19 cellular contexts compared by ENCODE assay signal in genomic region chr3:111769965-111770364, GRCh38.
DNase-seq lines count a peak whose midpoint lies in the region; ATAC-seq and TF ChIP-seq lines count a peak whose summit lies in the region.
"Had no signal": no experiment of that assay in that cellular context is flagged by ENCODE, and none has a peak within 500 bp of the region (broad histone marks: within the 10 kb centered on the region; RNA-seq: fewer than 3 reads in every experiment).

No MANE protein-coding gene starts in this region.

- POLR2A ChIA-PET in IMR-90 (lab: Charles Lee; ENCODE audit: unreplicated experiment) = no interaction called here

- H4K8ac ChIP-seq in IMR-90 (ENCODE audit: low read depth in 2 of 2, low read length in 2 of 2) = no peak overlapping the region

- no peak overlapping the region for H3K18ac ChIP-seq in IMR-90 (ENCODE audit: low read depth, low read length)

- H4K20me1 ChIP-seq in IMR-90 (ENCODE audit: insufficient read depth, low read length) = no peaks in the 10 kb centered on the region
- H4K20me1 ChIP-seq in hepatocyte (ENCODE audit: insufficient read depth, poor library complexity, severe bottlenecking) = no peaks in the 10 kb centered on the region

- no peak overlapping the region for H2BK20ac ChIP-seq in IMR-90 (ENCODE audit: low read depth, low read length)

- H2BK15ac ChIP-seq in IMR-90 (ENCODE audit: low read depth, low read length) = no peak overlapping the region

- TF ChIP-seq RAD21 in IMR-90 (IDR thresholded peaks at IDR 0.05; ENCODE audit: low read length) = no peak

- H3K79me2 ChIP-seq in hepatocyte = peaks cover 5% of the 10 kb centered on the region

- H3K79me1 ChIP-seq in IMR-90 (ENCODE audit: low read depth in 1 of 2, low read length in 2 of 2) = no peaks in the 10 kb centered on the region

- H3K27ac Mint-ChIP-seq in stimulated activated effector memory CD8-positive, alpha-beta T cell treated with anti-CD3 and anti-CD28 coated beads, Interleukin-12 subunit alpha, Interleukin-12 subunit beta, amount 100 ng/mL, for 72 hours = no peak overlapping the region
- H3K27ac Mint-ChIP-seq in activated T-cell treated with anti-CD3 and anti-CD28 coated beads, Interleukin-2, amount 50 U/mL, for 72 hours = no peak overlapping the region

- H3K36me3 ChIP-seq in IMR-90 (ENCODE audit: control insufficient read depth, insufficient read depth, low read length) (no peaks in the 10 kb centered on the region), WERI-Rb-1 (no peaks in the 10 kb centered on the region), hepatocyte (replicated peaks; ENCODE audit: insufficient read depth, low read depth) (no peaks in the 10 kb centered on the region), psoas muscle (ENCODE audit: insufficient read depth in 1 of 2, low read depth in 1 of 2) (no peaks in the 10 kb centered on the region)
- H3K36me3 ChIP-seq: SJCRH30 had no signal

- no peak overlapping the region for H3K4me3 Mint-ChIP-seq in stimulated activated effector memory CD8-positive, alpha-beta T cell treated with anti-CD3 and anti-CD28 coated beads, Interleukin-12 subunit alpha, Interleukin-12 subunit beta, amount 100 ng/mL, for 72 hours
- no peak overlapping the region for H3K4me3 Mint-ChIP-seq in activated T-cell treated with anti-CD3 and anti-CD28 coated beads, Interleukin-2, amount 50 U/mL, for 72 hours

- H2BK5ac ChIP-seq in IMR-90 (ENCODE audit: low read depth, low read length, poor library complexity, severe bottlenecking) = no peak overlapping the region

- H3K9me3 Mint-ChIP-seq in stimulated activated effector memory CD8-positive, alpha-beta T cell treated with anti-CD3 and anti-CD28 coated beads, Interleukin-12 subunit alpha, Interleukin-12 subunit beta, amount 100 ng/mL, for 72 hours = no peaks in the 10 kb centered on the region
- no peaks in the 10 kb centered on the region for H3K9me3 Mint-ChIP-seq in activated T-cell treated with anti-CD3 and anti-CD28 coated beads, Interleukin-2, amount 50 U/mL, for 72 hours

- H3K56ac ChIP-seq in IMR-90 (ENCODE audit: extremely low read depth, insufficient read depth, low read length) = no peak overlapping the region

- H3K27me3 Mint-ChIP-seq in activated T-cell treated with anti-CD3 and anti-CD28 coated beads, Interleukin-2, amount 50 U/mL, for 72 hours (ENCODE audit: low read depth) = no peaks in the 10 kb centered on the region

- no CpG with 5 or more reads among the region's 2 CpGs for WGBS in IMR-90 (ENCODE audit: extremely low coverage in 2 of 2, insufficient read length in 1 of 2), 2 experiments
- 81% methylated on average over 2 of the region's 2 CpGs for WGBS in hepatocyte (ENCODE audit: low lambda C conversion rate, missing lambda C conversion rate)
- WGBS in psoas muscle, 3 donors = 74 to 80% (median 76%) methylated on average over 2 of the region's 2 CpGs

- no peaks in the 10 kb centered on the region for H3K9me3 ChIP-seq in IMR-90 (ENCODE audit: control insufficient read depth, insufficient read depth, low read length)
- no peaks in the 10 kb centered on the region for H3K9me3 ChIP-seq in WERI-Rb-1 (ENCODE audit: severe bottlenecking)
- H3K9me3 ChIP-seq in hepatocyte (ENCODE audit: low read depth) = no peaks in the 10 kb centered on the region
- no peaks in the 10 kb centered on the region for H3K9me3 ChIP-seq in psoas muscle

- no peak overlapping the region for H2AK5ac ChIP-seq in IMR-90 (ENCODE audit: low read depth, low read length)

- 0 out of 2 replicates have a peak, but pooled peaks cover 2% of the 10 kb centered on the region for H3K9me1 ChIP-seq in IMR-90 (ENCODE audit: insufficient read depth, low read length)

- CTCF ChIA-PET in IMR-90 (lab: Yijun Ruan, JAX) = no interaction called here

- dilution Hi-C loops in IMR-90 (cut with HindIII; ENCODE audit: low sequenced_read_pairs, unreplicated experiment) = no loop called here

- in situ Hi-C loops in IMR-90 (cut with MboI; ENCODE audit: low sequenced_read_pairs) = no loop called here

- DNase-seq in IMR-90 (no peak), WERI-Rb-1 (no peak), hepatocyte (ENCODE audit: low spot score) (no peak), psoas muscle (no peak), HCEC 1CT (no peak)
- no peak for DNase-seq in stimulated activated effector memory CD8-positive, alpha-beta T cell treated with anti-CD3 and anti-CD28 coated beads, Interleukin-12 subunit alpha, Interleukin-12 subunit beta, amount 100 ng/mL, for 72 hours (ENCODE audit: low spot score in 2 of 2)
- no peak for DNase-seq in activated T-cell treated with anti-CD3 and anti-CD28 coated beads, Interleukin-2, amount 50 U/mL, for 72 hours
- DNase-seq: AML-193, DMS79, NCI-H1436, NCI-H2029, NCI-H2171, NCI-H446, NCI-H69, PC-3, RPMI8226, SJCRH30 had no signal

- H3K4me1 ChIP-seq in IMR-90 (ENCODE audit: control insufficient read depth, insufficient read depth, low read length) (peaks cover 7% of the 10 kb centered on the region), hepatocyte (ENCODE audit: insufficient read depth) (peaks cover 10% of the 10 kb centered on the region), psoas muscle (no peaks in the 10 kb centered on the region)

- H3K27ac ChIP-seq in IMR-90 (ENCODE audit: insufficient read depth, low read length) (no peak overlapping the region), WERI-Rb-1 (peak overlapping the region; percentile 15; the same call in 1 of the 2 replicates), hepatocyte (peak overlapping the region; percentile 27), psoas muscle (peak overlapping the region; percentile 11)
- H3K27ac ChIP-seq: C4-2B, SJCRH30 had no signal

- H3K27me3 ChIP-seq in IMR-90 (ENCODE audit: control insufficient read depth, insufficient read depth, low read length) = peaks cover 3% of the 10 kb centered on the region; the same call in 1 of the 2 replicates
- no peaks in the 10 kb centered on the region for H3K27me3 ChIP-seq in WERI-Rb-1 (ENCODE audit: insufficient read depth, low read depth, severe bottlenecking)
- no peaks in the 10 kb centered on the region for H3K27me3 ChIP-seq in hepatocyte
- H3K27me3 ChIP-seq in psoas muscle (ENCODE audit: insufficient read depth in 3 of 3, low read length in 2 of 3) = no peaks in the 10 kb centered on the region
- H3K27me3 ChIP-seq: SJCRH30 had no signal

- no peak overlapping the region for H3K14ac ChIP-seq in IMR-90 (replicated peaks; ENCODE audit: low read depth, low read length)

- TF ChIP-seq CTCF in IMR-90 (conservative IDR thresholded peaks at IDR 0.05; ENCODE audit: low read depth, low read length) (no peak), WERI-Rb-1 (IDR thresholded peaks at IDR 0.05; ENCODE audit: low read depth, low read length) (no peak), hepatocyte (IDR thresholded peaks at IDR 0.05; ENCODE audit: poor library complexity) (no peak), psoas muscle (IDR thresholded peaks at IDR 0.05) (no peak)

- H3K4me2 ChIP-seq in IMR-90 (ENCODE audit: low read depth, low read length) = no peak overlapping the region
- H3K4me2 ChIP-seq in hepatocyte = no peak overlapping the region

- ATAC-seq in IMR-90 (ENCODE audit: low read depth) (no peak), psoas muscle (no peak), HG02884 (IDR thresholded peaks at IDR 0.05; ENCODE audit: unreplicated experiment) (no peak)
- ATAC-seq in stimulated activated effector memory CD8-positive, alpha-beta T cell treated with anti-CD3 and anti-CD28 coated beads, Interleukin-12 subunit alpha, Interleukin-12 subunit beta, amount 100 ng/mL, for 72 hours = no peak
- no peak for ATAC-seq in activated T-cell treated with anti-CD3 and anti-CD28 coated beads, Interleukin-2, amount 50 U/mL, for 72 hours (replicated peaks in 1 of 2)
- ATAC-seq: PC-3 had no signal

- intact Hi-C loops in IMR-90 (cut with micrococcal nuclease) = no loop called here
- intact Hi-C loops in psoas muscle (cut with DNase I) = no loop called here

- H4K91ac ChIP-seq in IMR-90 (ENCODE audit: insufficient read depth, low read depth, low read length) = no peak overlapping the region

- no peak overlapping the region for H2BK120ac ChIP-seq in IMR-90 (ENCODE audit: low read depth, low read length)

- H3K36me3 Mint-ChIP-seq in stimulated activated effector memory CD8-positive, alpha-beta T cell treated with anti-CD3 and anti-CD28 coated beads, Interleukin-12 subunit alpha, Interleukin-12 subunit beta, amount 100 ng/mL, for 72 hours = no peaks in the 10 kb centered on the region
- no peaks in the 10 kb centered on the region for H3K36me3 Mint-ChIP-seq in activated T-cell treated with anti-CD3 and anti-CD28 coated beads, Interleukin-2, amount 50 U/mL, for 72 hours (ENCODE audit: insufficient read depth in 2 of 2)

- no peak overlapping the region for H2AFZ ChIP-seq in IMR-90 (replicated peaks; ENCODE audit: low read length, poor library complexity)
- no peak overlapping the region for H2AFZ ChIP-seq in hepatocyte

- no peaks in the 10 kb centered on the region for H3K4me1 Mint-ChIP-seq in stimulated activated effector memory CD8-positive, alpha-beta T cell treated with anti-CD3 and anti-CD28 coated beads, Interleukin-12 subunit alpha, Interleukin-12 subunit beta, amount 100 ng/mL, for 72 hours
- H3K4me1 Mint-ChIP-seq in activated T-cell treated with anti-CD3 and anti-CD28 coated beads, Interleukin-2, amount 50 U/mL, for 72 hours (ENCODE audit: low read depth) = no peaks in the 10 kb centered on the region

- H3K9ac ChIP-seq in IMR-90 (ENCODE audit: low read depth, low read length) = no peak overlapping the region

- H2AK9ac ChIP-seq in IMR-90 (replicated peaks; ENCODE audit: low read depth, low read length, poor library complexity) = no peak overlapping the region

- H3K4me3 ChIP-seq in IMR-90 (ENCODE audit: insufficient read depth, low read depth, low read length) (no peak overlapping the region), WERI-Rb-1 (ENCODE audit: low read depth, low read length) (no peak overlapping the region), hepatocyte (no peak overlapping the region), psoas muscle (no peak overlapping the region)
- H3K4me3 ChIP-seq: SJCRH30 had no signal

- TF ChIP-seq POLR2A in IMR-90 (IDR thresholded peaks at IDR 0.05; ENCODE audit: low read depth, low read length) = no peak

- H3K9me2 ChIP-seq in hepatocyte (replicated peaks; ENCODE audit: insufficient read depth) = no peaks in the 10 kb centered on the region

- no TSS peak for BruUV-seq in IMR-90 (replicated peaks; lab: Mats Ljungman, UMichigan)

- H4K5ac ChIP-seq in IMR-90 (ENCODE audit: low read depth, low read length) = no peak overlapping the region

- no peak overlapping the region for H3K23ac ChIP-seq in IMR-90 (ENCODE audit: low read depth, low read length)

- H3K4ac ChIP-seq in IMR-90 (ENCODE audit: low read depth, low read length) = no peak overlapping the region

TF ChIP-seq in IMR-90, 13 proteins besides CTCF, POLR2A, EP300 and RAD21:
- TF ChIP-seq CEBPB (IDR thresholded peaks at IDR 0.05; ENCODE audit: low read depth, low read length) = peak; percentile 33; the same call in 1 of the 2 replicates
- no peak for TF ChIP-seq BHLHE40 (IDR thresholded peaks at IDR 0.05; ENCODE audit: low read depth, low read length)
